ENCODE assay signal across 33 cellular contexts in the genomic region with DNA sequence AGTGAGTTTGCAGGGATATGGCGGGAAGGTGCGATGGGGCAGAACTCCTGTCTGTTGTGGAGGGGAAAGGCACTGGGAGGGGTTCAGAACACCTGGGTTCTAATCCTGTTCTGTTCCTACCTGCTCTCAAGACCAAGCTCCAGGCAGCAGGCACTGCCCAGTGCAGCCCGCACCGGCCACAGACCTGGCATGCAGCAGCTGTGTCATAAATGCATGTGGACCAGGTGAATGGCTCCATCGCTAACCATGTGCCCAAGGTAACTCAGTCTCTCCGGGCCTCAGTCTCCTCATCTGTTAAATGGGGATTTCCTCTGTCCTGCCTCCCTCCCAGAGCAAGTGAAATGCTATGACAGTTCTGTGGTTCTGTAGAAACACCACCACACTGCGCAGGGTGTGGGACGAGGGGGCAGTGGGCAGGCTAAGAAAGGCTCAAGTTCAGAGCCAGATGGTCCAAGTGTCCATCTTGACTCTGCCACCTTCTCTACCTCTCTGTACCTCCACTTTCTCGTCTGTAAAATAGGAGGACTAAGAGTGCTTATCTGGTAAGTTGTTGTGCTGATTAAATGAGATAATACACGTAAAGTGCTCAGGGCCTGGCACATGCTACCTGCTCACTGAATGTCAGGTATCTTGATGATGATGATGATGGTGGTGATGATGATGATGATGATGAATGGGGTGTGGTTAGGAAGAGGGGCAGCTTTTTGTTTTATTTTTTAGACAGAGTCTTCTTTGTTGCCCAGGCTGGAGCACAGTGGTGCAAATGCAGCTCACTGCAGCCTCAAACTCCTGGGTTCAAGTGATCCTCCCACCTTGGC. TPM values are rescaled to one million over a fixed set of nuclear protein-coding genes. Genes with fewer than 3 reads are reported as not detected.
"Had no signal": no experiment of that assay in that cellular context is flagged by ENCODE, and none has a peak within 500 bp of the region (broad histone marks: within the 10 kb centered on the region; RNA-seq: fewer than 3 reads in every experiment).

No MANE protein-coding gene starts in this region.

- H3K4me3 ChIP-seq: ovary, prostate gland, skin epidermis had no signal

- FAIRE-seq: islet of Langerhans had no signal

- H3K4me1 Mint-ChIP-seq: activated naive CD4-positive, alpha-beta T cell treated with anti-CD3 and anti-CD28 coated beads, Interleukin-2, amount 10 ng/mL, durations not matched to agents 7 days and 5 days; stimulated activated naive CD8-positive, alpha-beta T cell treated with anti-CD3 and anti-CD28 coated beads, Interleukin-15, amount 100 ng/mL, for 72 hours had no signal

- DNase-seq: activated CD4-positive, alpha-beta memory T cell treated with anti-CD3 and anti-CD28 coated beads, Interleukin-2, amount 10 ng/mL, durations not matched to agents 7 days and 5 days; activated CD4-positive, alpha-beta T cell treated with anti-CD3 and anti-CD28 coated beads for 1 hour; activated CD4-positive, alpha-beta T cell treated with anti-CD3 and anti-CD28 coated beads, Interleukin-2, amount 10 ng/mL, durations not matched to agents 7 days and 5 days; activated CD8-positive, alpha-beta memory T cell treated with anti-CD3 and anti-CD28 coated beads, Interleukin-2, amount 50 U/mL, for 48 hours; activated gamma-delta T cell; activated naive CD4-positive, alpha-beta T cell treated with anti-CD3 and anti-CD28 coated beads, Interleukin-2, amount 10 ng/mL, durations not matched to agents 7 days and 5 days; activated naive CD8-positive, alpha-beta T cell treated with anti-CD3 and anti-CD28 coated beads, Interleukin-2, amount 50 U/mL, for 24 hours; activated T-cell treated with anti-CD3 and anti-CD28 coated beads, Interleukin-2, amount 50 U/mL, for 24 hours; amygdala; caudate nucleus; cortex of kidney; effector memory CD8-positive, alpha-beta T cell; mesenchymal stem cell; retina; stimulated activated CD4-positive, alpha-beta T cell treated with anti-CD3 and anti-CD28 coated beads, Interleukin-1b, Interleukin-23, amount 100 ng/mL, for 48 hours; stimulated activated CD4-positive, alpha-beta T cell treated with anti-CD3 and anti-CD28 coated beads, Interleukin-4, amount 100 ng/mL, for 4 hours; stimulated activated CD8-positive, alpha-beta memory T cell treated with anti-CD3 and anti-CD28 coated beads, Interleukin-4, amount 100 ng/mL, for 48 hours; stimulated activated naive CD8-positive, alpha-beta T cell treated with anti-CD3 and anti-CD28 coated beads, Interleukin-15, amount 100 ng/mL, for 72 hours; substantia nigra; SW 1271; T1000; WERI-Rb-1 had no signal

- H3K36me3 ChIP-seq: neutrophil, ovary, prostate gland, WERI-Rb-1 had no signal

- H3K27ac ChIP-seq: neutrophil, ovary, prostate gland, skin epidermis, WERI-Rb-1 had no signal

- H3K36me3 Mint-ChIP-seq: activated naive CD4-positive, alpha-beta T cell treated with anti-CD3 and anti-CD28 coated beads, Interleukin-2, amount 10 ng/mL, durations not matched to agents 7 days and 5 days; stimulated activated memory B cell treated with anti-CD40 and anti-IgM and Interleukin-4, amounts not matched to agents 10 μg/mL and 1 μg/mL and 100 μg/mL, for 72 hours; type B pancreatic cell had no signal

- H3K9me3 ChIP-seq: neutrophil, ovary, prostate gland had no signal

- H3K27ac Mint-ChIP-seq: activated CD4-positive, alpha-beta memory T cell treated with anti-CD3 and anti-CD28 coated beads, Interleukin-2, amount 10 ng/mL, durations not matched to agents 7 days and 5 days; activated CD4-positive, alpha-beta T cell treated with anti-CD3 and anti-CD28 coated beads, Interleukin-2, amount 10 ng/mL, durations not matched to agents 7 days and 5 days; activated naive CD4-positive, alpha-beta T cell treated with anti-CD3 and anti-CD28 coated beads, Interleukin-2, amount 10 ng/mL, durations not matched to agents 7 days and 5 days; activated naive CD8-positive, alpha-beta T cell treated with anti-CD3 and anti-CD28 coated beads, Interleukin-2, amount 50 U/mL, for 24 hours; activated T-cell treated with anti-CD3 and anti-CD28 coated beads, Interleukin-2, amount 50 U/mL, for 24 hours; effector memory CD8-positive, alpha-beta T cell; nephron; stimulated activated memory B cell treated with anti-CD40 and anti-IgM and Interleukin-4, amounts not matched to agents 10 μg/mL and 1 μg/mL and 100 μg/mL, for 72 hours; stimulated activated naive CD8-positive, alpha-beta T cell treated with anti-CD3 and anti-CD28 coated beads, Interleukin-15, amount 100 ng/mL, for 72 hours; T-helper 1 cell treated with Interleukin-12 subunit alpha and Interleukin-12 subunit beta and Interleukin-4 antibody, amounts not matched to agents 30 μg/mL and 1 μg/mL, for 36 hours; type B pancreatic cell had no signal

- H3K4me3 Mint-ChIP-seq: activated CD4-positive, alpha-beta memory T cell treated with anti-CD3 and anti-CD28 coated beads, Interleukin-2, amount 10 ng/mL, durations not matched to agents 7 days and 5 days; activated CD4-positive, alpha-beta T cell treated with anti-CD3 and anti-CD28 coated beads, Interleukin-2, amount 10 ng/mL, durations not matched to agents 7 days and 5 days; activated naive CD4-positive, alpha-beta T cell treated with anti-CD3 and anti-CD28 coated beads, Interleukin-2, amount 10 ng/mL, durations not matched to agents 7 days and 5 days; activated naive CD8-positive, alpha-beta T cell treated with anti-CD3 and anti-CD28 coated beads, Interleukin-2, amount 50 U/mL, for 24 hours; activated T-cell treated with anti-CD3 and anti-CD28 coated beads, Interleukin-2, amount 50 U/mL, for 24 hours; nephron; stimulated activated naive CD8-positive, alpha-beta T cell treated with anti-CD3 and anti-CD28 coated beads, Interleukin-15, amount 100 ng/mL, for 72 hours; T-helper 1 cell treated with Interleukin-12 subunit alpha and Interleukin-12 subunit beta and Interleukin-4 antibody, amounts not matched to agents 30 μg/mL and 1 μg/mL, for 36 hours; type B pancreatic cell had no signal

- H3K27me3 ChIP-seq: ovary had no signal

- ATAC-seq: activated naive CD8-positive, alpha-beta T cell treated with anti-CD3 and anti-CD28 coated beads, Interleukin-2, amount 50 U/mL, for 24 hours; effector memory CD8-positive, alpha-beta T cell; stimulated activated memory B cell treated with anti-CD40 and anti-IgM and Interleukin-4, amounts not matched to agents 10 μg/mL and 1 μg/mL and 100 μg/mL, for 72 hours; stimulated activated naive CD8-positive, alpha-beta T cell treated with anti-CD3 and anti-CD28 coated beads, Interleukin-15, amount 100 ng/mL, for 72 hours had no signal

- H3K4me1 ChIP-seq: prostate gland had no signal

- H3K9me3 Mint-ChIP-seq: activated CD4-positive, alpha-beta memory T cell treated with anti-CD3 and anti-CD28 coated beads, Interleukin-2, amount 10 ng/mL, durations not matched to agents 7 days and 5 days; activated CD4-positive, alpha-beta T cell treated with anti-CD3 and anti-CD28 coated beads, Interleukin-2, amount 10 ng/mL, durations not matched to agents 7 days and 5 days; activated naive CD4-positive, alpha-beta T cell treated with anti-CD3 and anti-CD28 coated beads, Interleukin-2, amount 10 ng/mL, durations not matched to agents 7 days and 5 days; activated naive CD8-positive, alpha-beta T cell treated with anti-CD3 and anti-CD28 coated beads, Interleukin-2, amount 50 U/mL, for 24 hours; activated T-cell treated with anti-CD3 and anti-CD28 coated beads, Interleukin-2, amount 50 U/mL, for 24 hours; effector memory CD8-positive, alpha-beta T cell; nephron; stimulated activated memory B cell treated with anti-CD40 and anti-IgM and Interleukin-4, amounts not matched to agents 10 μg/mL and 1 μg/mL and 100 μg/mL, for 72 hours; stimulated activated naive CD8-positive, alpha-beta T cell treated with anti-CD3 and anti-CD28 coated beads, Interleukin-15, amount 100 ng/mL, for 72 hours; T-helper 1 cell treated with Interleukin-12 subunit alpha and Interleukin-12 subunit beta and Interleukin-4 antibody, amounts not matched to agents 30 μg/mL and 1 μg/mL, for 36 hours; type B pancreatic cell had no signal

RNA-seq across cellular contexts. Expression of a gene that starts 24.9 kb away (rescaled TPM):
- total RNA-seq: fibroblast of villous mesenchyme had no signal

RNA-seq across cellular contexts. Expression of a gene that starts 52.1 kb away (rescaled TPM):
- polyA plus RNA-seq: fibroblast of lung had no signal

RNA-seq across cellular contexts. Expression of a gene that starts 55.4 kb away (rescaled TPM):
- total RNA-seq: activated CD4-positive, alpha-beta memory T cell treated with anti-CD3 and anti-CD28 coated beads, Interleukin-2, amount 10 ng/mL, durations not matched to agents 7 days and 5 days; activated CD4-positive, alpha-beta T cell treated with anti-CD3 and anti-CD28 coated beads, Interleukin-2, amount 10 ng/mL, durations not matched to agents 7 days and 5 days had no signal
